ENCODE assay signal across 1 cellular context in genomic region chr18:7089369-7089768, GRCh38.
TF ChIP-seq lines count a peak whose summit lies in the region.

No MANE protein-coding gene starts in this region.

TF ChIP-seq in GM23338, 12 proteins besides CTCF, POLR2A, EP300 and RAD21:
- TF ChIP-seq ZNF331 (CRISPR knock-in tag; IDR thresholded peaks at IDR 0.05; ENCODE audit: low read depth) (no peak), REST (IDR thresholded peaks at IDR 0.05; ENCODE audit: unreplicated experiment) (no peak), STAT1 (IDR thresholded peaks at IDR 0.05; ENCODE audit: unreplicated experiment) (no peak), CREB1 (CRISPR knock-in tag; IDR thresholded peaks at IDR 0.05; ENCODE audit: low read depth) (no peak), ZNF462 (CRISPR knock-in tag; IDR thresholded peaks at IDR 0.05) (no peak), POLR2AphosphoS5 (IDR thresholded peaks at IDR 0.05; ENCODE audit: low read depth) (no peak), EZH2phosphoT487 (IDR thresholded peaks at IDR 0.05; ENCODE audit: unreplicated experiment) (no peak), EZH2 (IDR thresholded peaks at IDR 0.05; ENCODE audit: low read depth, unreplicated experiment) (no peak), NANOG (IDR thresholded peaks at IDR 0.05; ENCODE audit: borderline replicate concordance) (no peak), JUNB (IDR thresholded peaks at IDR 0.05; ENCODE audit: unreplicated experiment) (no peak), ETS1 (IDR thresholded peaks at IDR 0.05) (no peak), ZNF114 (CRISPR knock-in tag; IDR thresholded peaks at IDR 0.05) (no peak)
TF ChIP-seq in GM23338: peak in this region for 0.
